In genomic region chr10:70074147-70074546, GRCh38 we compare ENCODE assay signal across 33 cellular contexts. TPM values are rescaled to one million over a fixed set of nuclear protein-coding genes. Genes with fewer than 3 reads are reported as not detected.
"Had no signal": no experiment of that assay in that cellular context is flagged by ENCODE, and none has a peak within 500 bp of the region (broad histone marks: within the 10 kb centered on the region; RNA-seq: fewer than 3 reads in every experiment).

No MANE protein-coding gene starts in this region.

- H3K9me3 Mint-ChIP-seq: activated B cell treated with CpG ODN at 0.5 μM for 24 hours; activated CD4-positive, alpha-beta memory T cell treated with anti-CD3 and anti-CD28 coated beads for 36 hours; activated naive CD4-positive, alpha-beta T cell treated with anti-CD3 and anti-CD28 coated beads, Interleukin-2, amount 10 ng/mL, durations not matched to agents 7 days and 5 days; activated naive CD8-positive, alpha-beta T cell treated with anti-CD3 and anti-CD28 coated beads, Interleukin-2, amount 50 U/mL, for 24 hours; activated T-cell treated with anti-CD3 and anti-CD28 coated beads, Interleukin-2, amount 50 U/mL, for 4 hours; activated T-helper 1 cell treated with anti-CD3 and anti-CD28 coated beads, Interleukin-12 subunit alpha, Interleukin-12 subunit beta, Interleukin-2, Interleukin-4 antibody, amounts not matched to agents 30 ng/mL and 10 ng/mL and 1 ng/mL, durations not matched to agents 14 hours and 24 hours and 36 hours; central memory CD8-positive, alpha-beta T cell; T-cell had no signal

- H3K9ac ChIP-seq: KMS-11, SK-N-SH had no signal

- H3K27me3 ChIP-seq: cardiac muscle cell, Peyer's patch, SJSA1 had no signal

- ATAC-seq: activated naive CD8-positive, alpha-beta T cell treated with anti-CD3 and anti-CD28 coated beads, Interleukin-2, amount 50 U/mL, for 24 hours; activated T-cell treated with anti-CD3 and anti-CD28 coated beads, Interleukin-2, amount 50 U/mL, for 4 hours; PC-3; T-cell had no signal

- H3K36me3 ChIP-seq: Peyer's patch had no signal

- H3K27ac ChIP-seq: KMS-11, Peyer's patch, SJSA1, VCaP had no signal

- H3K4me1 ChIP-seq: Peyer's patch had no signal

- H3K4me3 ChIP-seq: cardiac muscle cell, Peyer's patch, SJSA1 had no signal

- DNase-seq: activated B cell treated with CpG ODN at 0.5 μM for 24 hours; activated CD4-positive, alpha-beta memory T cell treated with anti-CD3 and anti-CD28 coated beads for 36 hours; activated CD4-positive, alpha-beta T cell treated with anti-CD3 and anti-CD28 coated beads for 4 hours; activated CD4-positive, alpha-beta T cell treated with anti-CD3 and anti-CD28 coated beads, Interleukin-2, amount 50 U/mL, for 1 hour; activated CD4-positive, CD25-positive, alpha-beta regulatory T cell treated with anti-CD3 and anti-CD28 coated beads, Interleukin-2, amount 50 U/mL, for 72 hours; activated CD8-positive, alpha-beta memory T cell treated with anti-CD3 and anti-CD28 coated beads, Interleukin-2, amount 50 U/mL, for 4 hours; activated naive CD4-positive, alpha-beta T cell treated with anti-CD3 and anti-CD28 coated beads, Interleukin-2, amount 10 ng/mL, durations not matched to agents 7 days and 5 days; activated naive CD8-positive, alpha-beta T cell treated with anti-CD3 and anti-CD28 coated beads, Interleukin-2, amount 50 U/mL, for 24 hours; activated T-cell treated with anti-CD3 and anti-CD28 coated beads for 4 hours; activated T-cell treated with anti-CD3 and anti-CD28 coated beads, Interleukin-2, amount 50 U/mL, for 4 hours; amniotic stem cell; aorta; NCI-H1105; NCI-H1417 treated with DMSO at 0.1 percent for 48 hours; NCI-H187 treated with DMSO at 0.1 percent for 48 hours; NCI-H345; NCI-H524 treated with DMSO at 0.1 percent for 48 hours; NK-92 treated with Interleukin-12 subunit alpha and Interleukin-12 subunit beta, amount 100 ng/mL, for 24 hours; PC-3; Peyer's patch; RPMI8226; SHP77 treated with DMSO at 0.1 percent for 48 hours; SK-N-SH; T-cell; T-helper 2 cell; T-helper 9 cell had no signal

- H3K27ac Mint-ChIP-seq: activated B cell treated with CpG ODN at 0.5 μM for 24 hours; activated CD4-positive, alpha-beta memory T cell treated with anti-CD3 and anti-CD28 coated beads for 36 hours; activated naive CD4-positive, alpha-beta T cell treated with anti-CD3 and anti-CD28 coated beads, Interleukin-2, amount 10 ng/mL, durations not matched to agents 7 days and 5 days; activated naive CD8-positive, alpha-beta T cell; activated naive CD8-positive, alpha-beta T cell treated with anti-CD3 and anti-CD28 coated beads, Interleukin-2, amount 50 U/mL, for 24 hours; activated T-helper 1 cell treated with anti-CD3 and anti-CD28 coated beads, Interleukin-12 subunit alpha, Interleukin-12 subunit beta, Interleukin-2, Interleukin-4 antibody, amounts not matched to agents 30 ng/mL and 10 ng/mL and 1 ng/mL, durations not matched to agents 14 hours and 24 hours and 36 hours; T-cell had no signal

- H3K4me1 Mint-ChIP-seq: activated B cell treated with CpG ODN at 0.5 μM for 24 hours; activated naive CD4-positive, alpha-beta T cell treated with anti-CD3 and anti-CD28 coated beads, Interleukin-2, amount 10 ng/mL, durations not matched to agents 7 days and 5 days; activated naive CD8-positive, alpha-beta T cell treated with anti-CD3 and anti-CD28 coated beads, Interleukin-2, amount 50 U/mL, for 24 hours; central memory CD8-positive, alpha-beta T cell; T-cell had no signal

- H3K9me3 ChIP-seq: Peyer's patch, SJSA1, SK-N-SH had no signal

- H3K36me3 Mint-ChIP-seq: activated CD4-positive, alpha-beta memory T cell treated with anti-CD3 and anti-CD28 coated beads for 36 hours; activated naive CD4-positive, alpha-beta T cell treated with anti-CD3 and anti-CD28 coated beads, Interleukin-2, amount 10 ng/mL, durations not matched to agents 7 days and 5 days; activated naive CD8-positive, alpha-beta T cell; T-cell had no signal

- H3K4me3 Mint-ChIP-seq: activated B cell treated with CpG ODN at 0.5 μM for 24 hours; activated CD4-positive, alpha-beta memory T cell treated with anti-CD3 and anti-CD28 coated beads for 36 hours; activated naive CD4-positive, alpha-beta T cell treated with anti-CD3 and anti-CD28 coated beads, Interleukin-2, amount 10 ng/mL, durations not matched to agents 7 days and 5 days; activated naive CD8-positive, alpha-beta T cell; activated naive CD8-positive, alpha-beta T cell treated with anti-CD3 and anti-CD28 coated beads, Interleukin-2, amount 50 U/mL, for 24 hours; activated T-cell treated with anti-CD3 and anti-CD28 coated beads, Interleukin-2, amount 50 U/mL, for 4 hours; activated T-helper 1 cell treated with anti-CD3 and anti-CD28 coated beads, Interleukin-12 subunit alpha, Interleukin-12 subunit beta, Interleukin-2, Interleukin-4 antibody, amounts not matched to agents 30 ng/mL and 10 ng/mL and 1 ng/mL, durations not matched to agents 14 hours and 24 hours and 36 hours; central memory CD8-positive, alpha-beta T cell; T-cell had no signal

RNA-seq across cellular contexts. Expression of gene MACROH2A2, which starts 21.5 kb away (rescaled TPM):
- total RNA-seq: activated B cell treated with CpG ODN at 0.5 μM for 24 hours had no signal
